ENCODE assay signal across 8 cellular contexts in genomic region chr5:44875661-44876250, GRCh38.
DNase-seq lines count a peak whose midpoint lies in the region; ATAC-seq and TF ChIP-seq lines count a peak whose summit lies in the region.

No MANE protein-coding gene starts in this region.

- no peak overlapping the region for H3K27ac Mint-ChIP-seq in immature natural killer cell

- peaks cover 10% of the 10 kb centered on the region for H3K4me1 ChIP-seq in foreskin keratinocyte

- ATAC-seq in GM19351 (IDR thresholded peaks at IDR 0.05; ENCODE audit: unreplicated experiment) = peak; percentile 99
- peak; percentile 100 for ATAC-seq in HG03175 (IDR thresholded peaks at IDR 0.05; ENCODE audit: unreplicated experiment)
- ATAC-seq in foreskin keratinocyte = peak; percentile 99

- no peak for TF ChIP-seq CTCF in foreskin keratinocyte (conservative IDR thresholded peaks at IDR 0.05)

- H3K36me3 Mint-ChIP-seq in immature natural killer cell = no peaks in the 10 kb centered on the region

- H3K4me1 Mint-ChIP-seq in immature natural killer cell = no peaks in the 10 kb centered on the region

- no peaks in the 10 kb centered on the region for H3K27me3 ChIP-seq in foreskin keratinocyte

- peaks cover 0 to 25% (median 2%) of the 10 kb centered on the region in 6 donors for H3K9me3 Mint-ChIP-seq in immature natural killer cell

- H3K27ac ChIP-seq in foreskin keratinocyte = peak overlapping the region; percentile 83

- H3K27me3 Mint-ChIP-seq in immature natural killer cell (ENCODE audit: low read depth in 3 of 3) = peaks cover 0 to 2% (median 0%) of the 10 kb centered on the region in 3 donors

- peak; percentile 86 for DNase-seq in Caki2 (ENCODE audit: low read depth)
- DNase-seq in SW480 (ENCODE audit: low spot score) = peak; percentile 92
- peak; percentile 94 to 97 for DNase-seq in foreskin keratinocyte
- no peak for DNase-seq in immature natural killer cell
- no peak for DNase-seq in activated effector memory CD4-positive, alpha-beta T cell treated with Interleukin-2 at 50 U/mL for 16 hours
- DNase-seq in germinal center (ENCODE audit: low spot score) = no peak

- no peak overlapping the region for H3K4me3 Mint-ChIP-seq in immature natural killer cell

- in situ Hi-C loops in Caki2 (cut with HindIII; ENCODE audit: low pct_unique_long_range_greater_than_20kb, low sequenced_read_pairs) = no loop called here

Comparison
In these comparisons a context has a peak if more than half of its experiments do, and no peak if none do; other contexts are left out.
1. DNase-seq: peak in Caki2 (single experiment), SW480 (single experiment) and foreskin keratinocyte (2 of 2); none in immature natural killer cell (0 of 3), activated effector memory CD4-positive, alpha-beta T cell treated with Interleukin-2 at 50 U/mL for 16 hours (single experiment) and germinal center (single experiment).
2. Peak in every context shown above with its lines, with median percentiles within 50 percentile points of each other: ATAC-seq.